19 cellular contexts compared by ENCODE assay signal in the genomic region with DNA sequence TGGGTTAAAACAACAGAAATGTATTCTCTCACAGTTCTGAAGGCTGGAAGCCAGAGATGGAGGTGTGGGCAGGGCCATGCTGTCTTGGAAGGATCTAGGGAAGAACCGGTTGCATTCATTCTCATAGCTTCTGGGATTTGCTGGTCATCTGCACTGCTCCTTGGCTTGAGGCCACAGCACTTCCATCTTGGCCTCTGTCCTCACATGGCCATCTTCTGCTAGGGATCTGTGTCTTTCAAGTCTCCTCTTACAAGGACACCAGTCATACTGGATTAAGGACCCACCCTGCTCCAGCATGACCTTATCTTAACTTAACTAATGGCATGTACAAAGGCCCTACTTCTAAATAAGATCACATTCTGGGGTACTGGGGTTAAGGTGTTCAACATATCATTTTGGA. TPM values are rescaled to one million over a fixed set of nuclear protein-coding genes. Genes with fewer than 3 reads are reported as not detected.
DNase-seq lines count a peak whose midpoint lies in the region; ATAC-seq and TF ChIP-seq lines count a peak whose summit lies in the region.
"Had no signal": no experiment of that assay in that cellular context is flagged by ENCODE, and none has a peak within 500 bp of the region (broad histone marks: within the 10 kb centered on the region; RNA-seq: fewer than 3 reads in every experiment).

No MANE protein-coding gene starts in this region.

- DNase-seq in left ventricle myocardium inferior (no peak), heart right ventricle (no peak), psoas muscle (no peak), HuH-7.5 (ENCODE audit: low spot score) (no peak), islet precursor cell (no peak)
- DNase-seq in natural killer cell treated with Interleukin-12 subunit alpha and Interleukin-12 subunit beta and Interleukin-15 and Interleukin-18, amount 100 ng/mL, for 72 hours (ENCODE audit: low spot score): no peak
- DNase-seq: IMR-90; NCI-H1436 treated with DMSO at 0.1 percent for 48 hours; NCI-H1930; NCI-H2227 treated with DMSO at 0.1 percent for 48 hours; NCI-H524; NCI-H774; NK-92 treated with Interleukin-12 subunit alpha and Interleukin-12 subunit beta, amount 100 ng/mL, for 24 hours had no signal

- H3K27me3 ChIP-seq in left ventricle myocardium inferior (ENCODE audit: low read depth) (no peaks in the 10 kb centered on the region), heart right ventricle (no peaks in the 10 kb centered on the region), psoas muscle (ENCODE audit: insufficient read depth in 3 of 3, low read length in 2 of 3) (no peaks in the 10 kb centered on the region)
- H3K27me3 ChIP-seq: SJSA1 had no signal

- H3K36me3 Mint-ChIP-seq in natural killer cell treated with Interleukin-12 subunit alpha and Interleukin-12 subunit beta and Interleukin-15 and Interleukin-18, amount 100 ng/mL, for 72 hours: no peaks in the 10 kb centered on the region

- H3K4me1 Mint-ChIP-seq in natural killer cell treated with Interleukin-12 subunit alpha and Interleukin-12 subunit beta and Interleukin-15 and Interleukin-18, amount 100 ng/mL, for 72 hours (ENCODE audit: low read depth in 2 of 2): peaks cover 54 to 57% of the 10 kb centered on the region in 2 donors

- WGBS in heart right ventricle, 2 donors: 76 to 78% methylated on average over 1 of the region's 1 CpG
- WGBS in psoas muscle, 3 donors: 35 to 64% (median 35%) methylated on average over 1 of the region's 1 CpG

- no peaks in the 10 kb centered on the region for H3K9me3 Mint-ChIP-seq in natural killer cell treated with Interleukin-12 subunit alpha and Interleukin-12 subunit beta and Interleukin-15 and Interleukin-18, amount 100 ng/mL, for 72 hours

- intact Hi-C loops in left ventricle myocardium inferior (cut with micrococcal nuclease) (no loop called here), heart right ventricle (cut with DNase I) (no loop called here), psoas muscle (cut with DNase I) (no loop called here)

- ATAC-seq in heart right ventricle (no peak), psoas muscle (peak in 3 of 4 donors; percentile 32 to 54 (median 51)), GM18519 (IDR thresholded peaks at IDR 0.05; ENCODE audit: low FRiP score, unreplicated experiment) (no peak)
- no peak for ATAC-seq in natural killer cell treated with Interleukin-12 subunit alpha and Interleukin-12 subunit beta and Interleukin-15 and Interleukin-18, amount 100 ng/mL, for 72 hours
- ATAC-seq: HCT116, Panc1 had no signal

- H3K36me3 ChIP-seq in left ventricle myocardium inferior: no peaks in the 10 kb centered on the region
- no peaks in the 10 kb centered on the region for H3K36me3 ChIP-seq in heart right ventricle
- H3K36me3 ChIP-seq in psoas muscle (ENCODE audit: insufficient read depth in 1 of 2, low read depth in 1 of 2): no peaks in the 10 kb centered on the region
- H3K36me3 ChIP-seq: SJSA1 had no signal

- no peak for TF ChIP-seq CTCF in left ventricle myocardium inferior (IDR thresholded peaks at IDR 0.05; ENCODE audit: borderline replicate concordance)
- TF ChIP-seq CTCF in heart right ventricle (IDR thresholded peaks at IDR 0.05): no peak
- no peak for TF ChIP-seq CTCF in psoas muscle (IDR thresholded peaks at IDR 0.05)

- peak overlapping the region in 1 of 2 donors; percentile 55 for H3K27ac Mint-ChIP-seq in natural killer cell treated with Interleukin-12 subunit alpha and Interleukin-12 subunit beta and Interleukin-15 and Interleukin-18, amount 100 ng/mL, for 72 hours

- H3K4me3 Mint-ChIP-seq in natural killer cell treated with Interleukin-12 subunit alpha and Interleukin-12 subunit beta and Interleukin-15 and Interleukin-18, amount 100 ng/mL, for 72 hours: peak overlapping the region; percentile 39

- no peaks in the 10 kb centered on the region for H3K9me3 ChIP-seq in left ventricle myocardium inferior (replicated peaks)
- no peaks in the 10 kb centered on the region for H3K9me3 ChIP-seq in heart right ventricle
- no peaks in the 10 kb centered on the region for H3K9me3 ChIP-seq in psoas muscle
- H3K9me3 ChIP-seq: SJSA1 had no signal

- H3K27me3 Mint-ChIP-seq in natural killer cell treated with Interleukin-12 subunit alpha and Interleukin-12 subunit beta and Interleukin-15 and Interleukin-18, amount 100 ng/mL, for 72 hours: no peaks in the 10 kb centered on the region

- H3K4me1 ChIP-seq in left ventricle myocardium inferior: peaks cover 15% of the 10 kb centered on the region
- H3K4me1 ChIP-seq in heart right ventricle: peaks cover 0 to 14% (median 6%) of the 10 kb centered on the region in 9 donors
- H3K4me1 ChIP-seq in psoas muscle: no peaks in the 10 kb centered on the region
- H3K4me1 ChIP-seq: SJSA1 had no signal

- H3K27ac ChIP-seq in left ventricle myocardium inferior (replicated peaks) (peak overlapping the region; percentile 51), heart right ventricle (peak overlapping the region in 5 of 10 donors; percentile 9 to 73 (median 58)), psoas muscle (peak overlapping the region; percentile 66)
- H3K27ac ChIP-seq: C4-2B, KMS-11, SJSA1 had no signal

- H3K4me3 ChIP-seq in left ventricle myocardium inferior (no peak overlapping the region), heart right ventricle (no peak overlapping the region), psoas muscle (no peak overlapping the region)
- H3K4me3 ChIP-seq: SJSA1 had no signal

RNA-seq across cellular contexts. Expression of gene RPLP1, which starts 47.7 kb away (rescaled TPM):
- total RNA-seq in left ventricle myocardium inferior: 1,299 TPM
- total RNA-seq in heart right ventricle: 1,000 to 10,000 TPM; 1,068 to 1,464 (median 1,266) TPM
- polyA plus RNA-seq in heart right ventricle: 1,000 to 10,000 TPM; 1,192 to 2,100 TPM
- 1,000 to 10,000 TPM; 1,083 to 1,971 TPM for total RNA-seq in natural killer cell treated with Interleukin-12 subunit alpha and Interleukin-12 subunit beta and Interleukin-15 and Interleukin-18, amount 100 ng/mL, for 72 hours
- total RNA-seq in psoas muscle: 1,000 to 10,000 TPM; 1,471 to 2,300 (median 1,863) TPM
- polyA plus RNA-seq in psoas muscle: 1,000 to 10,000 TPM; 1,956 to 2,538 (median 2,265) TPM

Comparison
In these comparisons a context has a peak if more than half of its experiments do, and no peak if none do; other contexts are left out.
1. ATAC-seq: peak in psoas muscle (3 of 4); none in heart right ventricle (0 of 8), natural killer cell treated with Interleukin-12 subunit alpha and Interleukin-12 subunit beta and Interleukin-15 and Interleukin-18, amount 100 ng/mL, for 72 hours (0 of 2) and GM18519 (single experiment).